ENCODE assay signal across 9 cellular contexts in the genomic region with DNA sequence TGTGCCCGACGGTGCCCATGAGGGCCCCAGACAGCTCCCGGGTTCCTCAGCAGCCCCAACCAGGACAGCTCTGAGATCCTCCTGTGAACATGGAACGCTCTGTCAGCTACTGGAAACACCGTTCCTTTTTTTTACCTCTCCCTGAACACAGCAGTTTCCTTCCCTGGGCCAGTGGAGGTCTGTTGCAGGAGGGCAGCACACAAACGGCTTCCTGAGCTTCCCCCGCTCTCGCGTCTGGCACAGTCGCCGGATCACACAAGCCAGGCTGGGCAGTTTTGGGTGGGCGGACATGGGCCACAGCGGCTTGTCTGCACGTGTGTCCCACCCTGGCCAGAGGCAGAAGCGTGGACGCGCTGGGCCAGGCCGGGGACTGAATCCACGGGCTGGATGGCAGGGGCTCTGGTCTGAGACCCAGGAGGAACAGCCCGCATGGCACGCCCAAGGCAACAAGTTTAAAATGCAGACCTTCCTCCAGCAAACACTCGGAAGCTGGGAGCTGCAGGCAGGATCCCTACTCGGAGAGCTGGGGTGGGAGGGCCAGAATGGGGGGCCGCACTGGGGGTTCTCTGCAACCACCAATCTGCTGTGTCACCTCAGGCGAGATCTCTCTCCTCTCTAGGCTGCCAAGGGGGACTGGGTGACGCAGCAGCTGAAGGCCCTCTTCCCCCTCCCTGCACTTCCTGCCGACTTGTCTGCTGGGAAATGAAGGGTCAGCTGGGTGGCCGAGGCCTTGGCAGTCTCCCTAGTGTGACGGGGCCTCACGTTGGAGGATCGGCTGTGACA.
DNase-seq lines count a peak whose midpoint lies in the region; ATAC-seq and TF ChIP-seq lines count a peak whose summit lies in the region.
"Had no signal": no experiment of that assay in that cellular context is flagged by ENCODE, and none has a peak within 500 bp of the region (broad histone marks: within the 10 kb centered on the region; RNA-seq: fewer than 3 reads in every experiment).

No MANE protein-coding gene starts in this region.

- H3K4me2 ChIP-seq in Karpas-422 (ENCODE audit: low read depth, low read length, poor library complexity, severe bottlenecking), result no peak overlapping the region

- H3K27ac ChIP-seq in liver (ENCODE audit: low read depth in 1 of 2, low read length in 2 of 2) (peak overlapping the region; percentile 83 to 86), Karpas-422 (ENCODE audit: low read length) (no peak overlapping the region)

- no peaks in the 10 kb centered on the region for H3K9me3 Mint-ChIP-seq in dendritic cell treated with granulocyte-macrophage colony-stimulating factor and Interleukin-4, amounts not matched to agents 40 ng/mL and 50 ng/mL, for 4 days
- no peaks in the 10 kb centered on the region for H3K9me3 Mint-ChIP-seq in stimulated activated naive B cell treated with anti-CD40 and anti-IgM and Interleukin-4, amounts not matched to agents 10 μg/mL and 1 μg/mL and 100 μg/mL, for 72 hours
- H3K9me3 Mint-ChIP-seq in activated naive CD4-positive, alpha-beta T cell treated with anti-CD3 and anti-CD28 coated beads, Interleukin-2, amount 10 ng/mL, durations not matched to agents 7 days and 5 days, result no peaks in the 10 kb centered on the region

- peaks cover 59% of the 10 kb centered on the region for H3K4me1 Mint-ChIP-seq in dendritic cell treated with granulocyte-macrophage colony-stimulating factor and Interleukin-4, amounts not matched to agents 40 ng/mL and 50 ng/mL, for 4 days (ENCODE audit: low read depth)
- H3K4me1 Mint-ChIP-seq in stimulated activated naive B cell treated with anti-CD40 and anti-IgM and Interleukin-4, amounts not matched to agents 10 μg/mL and 1 μg/mL and 100 μg/mL, for 72 hours, result peaks cover 36 to 68% of the 10 kb centered on the region in 2 donors
- no peaks in the 10 kb centered on the region for H3K4me1 Mint-ChIP-seq in activated naive CD4-positive, alpha-beta T cell treated with anti-CD3 and anti-CD28 coated beads, Interleukin-2, amount 10 ng/mL, durations not matched to agents 7 days and 5 days

- peak overlapping the region; percentile 36 to 71 for H3K9ac ChIP-seq in liver (ENCODE audit: low read depth in 1 of 2, low read length in 2 of 2)
- H3K9ac ChIP-seq in Karpas-422 (ENCODE audit: low read length), result no peak overlapping the region

- TF ChIP-seq CTCF in liver (IDR thresholded peaks at IDR 0.05; ENCODE audit: low read depth, low read length, missing input control), result no peak

- DNase-seq in NCI-H2029 (lab: John Stamatoyannopoulos, UW) (peak; percentile 71), germinal center (ENCODE audit: low spot score) (no peak), Karpas-422 (no peak), NCI-H524 treated with DMSO at 0.1 percent for 48 hours (lab: John Stamatoyannopoulos, UW) (no peak)
- DNase-seq in stimulated activated naive B cell treated with anti-CD40 and anti-IgM and Interleukin-4, amounts not matched to agents 10 μg/mL and 1 μg/mL and 100 μg/mL, for 72 hours, result no peak
- no peak for DNase-seq in activated naive CD4-positive, alpha-beta T cell treated with anti-CD3 and anti-CD28 coated beads, Interleukin-2, amount 10 ng/mL, durations not matched to agents 7 days and 5 days
- DNase-seq: activated CD4-positive, alpha-beta T cell treated with anti-CD3 and anti-CD28 coated beads for 1 hour had no signal

- peaks cover 30% of the 10 kb centered on the region for H4K20me1 ChIP-seq in Karpas-422 (ENCODE audit: insufficient read depth, low read depth, low read length)

- H3K4me3 Mint-ChIP-seq in dendritic cell treated with granulocyte-macrophage colony-stimulating factor and Interleukin-4, amounts not matched to agents 40 ng/mL and 50 ng/mL, for 4 days, result peak overlapping the region; percentile 73
- H3K4me3 Mint-ChIP-seq in stimulated activated naive B cell treated with anti-CD40 and anti-IgM and Interleukin-4, amounts not matched to agents 10 μg/mL and 1 μg/mL and 100 μg/mL, for 72 hours, result peak overlapping the region; percentile 61 to 72
- H3K4me3 Mint-ChIP-seq in activated naive CD4-positive, alpha-beta T cell treated with anti-CD3 and anti-CD28 coated beads, Interleukin-2, amount 10 ng/mL, durations not matched to agents 7 days and 5 days, result no peak overlapping the region

- CTCF ChIA-PET in activated naive CD4-positive, alpha-beta T cell treated with anti-CD3 and anti-CD28 coated beads, Interleukin-2, amount 10 ng/mL, durations not matched to agents 7 days and 5 days (lab: Charles Lee), result no interaction called here

- H3K36me3 ChIP-seq in liver (ENCODE audit: control insufficient read depth in 4 of 4, insufficient read depth in 3 of 4, low read depth in 1 of 4, low read length in 3 of 4) (no peaks in the 10 kb centered on the region), Karpas-422 (ENCODE audit: insufficient read depth, low read length) (no peaks in the 10 kb centered on the region)

- TF ChIP-seq RAD21 in liver (IDR thresholded peaks at IDR 0.05), result peak in 1 of 2 donors; percentile 44

- peak overlapping the region; percentile 88 for H3K27ac Mint-ChIP-seq in dendritic cell treated with granulocyte-macrophage colony-stimulating factor and Interleukin-4, amounts not matched to agents 40 ng/mL and 50 ng/mL, for 4 days
- H3K27ac Mint-ChIP-seq in stimulated activated naive B cell treated with anti-CD40 and anti-IgM and Interleukin-4, amounts not matched to agents 10 μg/mL and 1 μg/mL and 100 μg/mL, for 72 hours, result peak overlapping the region; percentile 73
- H3K27ac Mint-ChIP-seq in activated naive CD4-positive, alpha-beta T cell treated with anti-CD3 and anti-CD28 coated beads, Interleukin-2, amount 10 ng/mL, durations not matched to agents 7 days and 5 days, result no peak overlapping the region

- 66% methylated on average over 31 of the region's 31 CpGs for WGBS in liver

- ATAC-seq in stimulated activated naive B cell treated with anti-CD40 and anti-IgM and Interleukin-4, amounts not matched to agents 10 μg/mL and 1 μg/mL and 100 μg/mL, for 72 hours (replicated peaks), result peak; percentile 69 to 73

- no peaks in the 10 kb centered on the region for H3K79me2 ChIP-seq in Karpas-422 (ENCODE audit: low read length)

- H3K4me1 ChIP-seq in liver (ENCODE audit: control insufficient read depth in 4 of 4, insufficient read depth in 4 of 4, low read length in 3 of 4) (peaks cover 0 to 14% (median 6%) of the 10 kb centered on the region in 4 donors), Karpas-422 (ENCODE audit: low read length) (no peaks in the 10 kb centered on the region)

- intact Hi-C loops in dendritic cell treated with granulocyte-macrophage colony-stimulating factor and Interleukin-4, amounts not matched to agents 40 ng/mL and 50 ng/mL, for 4 days (cut with micrococcal nuclease), result no loop called here

- no peaks in the 10 kb centered on the region for H3K9me3 ChIP-seq in liver (ENCODE audit: control insufficient read depth in 4 of 4, low read length in 3 of 4)
- no peaks in the 10 kb centered on the region for H3K9me3 ChIP-seq in Karpas-422 (ENCODE audit: low read length)

- no peak overlapping the region for H2AFZ ChIP-seq in Karpas-422 (ENCODE audit: low read length)

- H3K9me2 ChIP-seq in Karpas-422 (replicated peaks; ENCODE audit: insufficient read depth, low read length), result no peaks in the 10 kb centered on the region

- H3K27me3 ChIP-seq in liver (ENCODE audit: control insufficient read depth in 4 of 4, insufficient read depth in 4 of 4, low read length in 3 of 4) (no peaks in the 10 kb centered on the region), Karpas-422 (ENCODE audit: low read length) (no peaks in the 10 kb centered on the region)

- H3K36me3 Mint-ChIP-seq in dendritic cell treated with granulocyte-macrophage colony-stimulating factor and Interleukin-4, amounts not matched to agents 40 ng/mL and 50 ng/mL, for 4 days (ENCODE audit: low read depth), result peaks cover 13% of the 10 kb centered on the region
- H3K36me3 Mint-ChIP-seq in stimulated activated naive B cell treated with anti-CD40 and anti-IgM and Interleukin-4, amounts not matched to agents 10 μg/mL and 1 μg/mL and 100 μg/mL, for 72 hours, result peaks cover 25 to 40% of the 10 kb centered on the region in 2 donors
- no peaks in the 10 kb centered on the region for H3K36me3 Mint-ChIP-seq in activated naive CD4-positive, alpha-beta T cell treated with anti-CD3 and anti-CD28 coated beads, Interleukin-2, amount 10 ng/mL, durations not matched to agents 7 days and 5 days

- H3K4me3 ChIP-seq in liver (ENCODE audit: low read depth in 1 of 3, low read length in 3 of 3) (no peak overlapping the region), Karpas-422 (ENCODE audit: low read length) (no peak overlapping the region)

- no peaks in the 10 kb centered on the region for H3K27me3 Mint-ChIP-seq in dendritic cell treated with granulocyte-macrophage colony-stimulating factor and Interleukin-4, amounts not matched to agents 40 ng/mL and 50 ng/mL, for 4 days
- H3K27me3 Mint-ChIP-seq in stimulated activated naive B cell treated with anti-CD40 and anti-IgM and Interleukin-4, amounts not matched to agents 10 μg/mL and 1 μg/mL and 100 μg/mL, for 72 hours, result no peaks in the 10 kb centered on the region
- H3K27me3 Mint-ChIP-seq in activated naive CD4-positive, alpha-beta T cell treated with anti-CD3 and anti-CD28 coated beads, Interleukin-2, amount 10 ng/mL, durations not matched to agents 7 days and 5 days, result peaks cover 22% of the 10 kb centered on the region

TF ChIP-seq in liver, 16 proteins besides CTCF, POLR2A, EP300 and RAD21 (continues in another document):
- TF ChIP-seq YY1 (IDR thresholded peaks at IDR 0.05), result no peak
- TF ChIP-seq, protein P1, sequence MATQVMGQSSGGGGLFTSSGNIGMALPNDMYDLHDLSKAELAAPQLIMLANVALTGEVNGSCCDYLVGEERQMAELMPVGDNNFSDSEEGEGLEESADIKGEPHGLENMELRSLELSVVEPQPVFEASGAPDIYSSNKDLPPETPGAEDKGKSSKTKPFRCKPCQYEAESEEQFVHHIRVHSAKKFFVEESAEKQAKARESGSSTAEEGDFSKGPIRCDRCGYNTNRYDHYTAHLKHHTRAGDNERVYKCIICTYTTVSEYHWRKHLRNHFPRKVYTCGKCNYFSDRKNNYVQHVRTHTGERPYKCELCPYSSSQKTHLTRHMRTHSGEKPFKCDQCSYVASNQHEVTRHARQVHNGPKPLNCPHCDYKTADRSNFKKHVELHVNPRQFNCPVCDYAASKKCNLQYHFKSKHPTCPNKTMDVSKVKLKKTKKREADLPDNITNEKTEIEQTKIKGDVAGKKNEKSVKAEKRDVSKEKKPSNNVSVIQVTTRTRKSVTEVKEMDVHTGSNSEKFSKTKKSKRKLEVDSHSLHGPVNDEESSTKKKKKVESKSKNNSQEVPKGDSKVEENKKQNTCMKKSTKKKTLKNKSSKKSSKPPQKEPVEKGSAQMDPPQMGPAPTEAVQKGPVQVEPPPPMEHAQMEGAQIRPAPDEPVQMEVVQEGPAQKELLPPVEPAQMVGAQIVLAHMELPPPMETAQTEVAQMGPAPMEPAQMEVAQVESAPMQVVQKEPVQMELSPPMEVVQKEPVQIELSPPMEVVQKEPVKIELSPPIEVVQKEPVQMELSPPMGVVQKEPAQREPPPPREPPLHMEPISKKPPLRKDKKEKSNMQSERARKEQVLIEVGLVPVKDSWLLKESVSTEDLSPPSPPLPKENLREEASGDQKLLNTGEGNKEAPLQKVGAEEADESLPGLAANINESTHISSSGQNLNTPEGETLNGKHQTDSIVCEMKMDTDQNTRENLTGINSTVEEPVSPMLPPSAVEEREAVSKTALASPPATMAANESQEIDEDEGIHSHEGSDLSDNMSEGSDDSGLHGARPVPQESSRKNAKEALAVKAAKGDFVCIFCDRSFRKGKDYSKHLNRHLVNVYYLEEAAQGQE (IDR thresholded peaks at IDR 0.05), result no peak
